13 cellular contexts compared by ENCODE assay signal in the genomic region with DNA sequence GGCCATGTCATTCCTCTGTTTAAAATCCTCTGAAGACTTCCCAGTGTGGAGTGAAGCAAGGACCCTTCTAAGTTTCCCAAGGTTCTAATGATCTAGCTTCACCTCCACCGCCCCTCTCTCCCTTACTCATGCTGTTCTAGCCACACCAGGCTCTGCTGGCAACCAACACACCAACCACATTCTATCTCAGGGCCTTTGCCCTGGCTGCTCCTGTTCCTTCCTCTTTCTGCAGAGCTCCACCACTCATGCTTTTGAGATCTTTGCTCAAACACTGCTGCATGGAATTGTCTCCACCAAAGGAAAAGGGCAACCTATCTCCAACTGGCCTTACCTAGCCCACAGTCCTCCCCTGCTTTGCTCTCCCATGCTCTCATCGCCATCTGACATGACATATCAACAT.
A peak's percentile ranks its signal among the peaks of the same experiment; 100 is the strongest.
DNase-seq lines count a peak whose midpoint lies in the region; ATAC-seq lines count a peak whose summit lies in the region.
"Had no signal": no experiment of that assay in that cellular context is flagged by ENCODE, and none has a peak within 500 bp of the region (broad histone marks: within the 10 kb centered on the region; RNA-seq: fewer than 3 reads in every experiment).

No MANE protein-coding gene starts in this region.

- H3K4me1 ChIP-seq in mesenchymal stem cell (ENCODE audit: control insufficient read depth, insufficient read depth, low read depth, low read length) = no peaks in the 10 kb centered on the region

- no peak overlapping the region for H2BK12ac ChIP-seq in mesenchymal stem cell (ENCODE audit: low read length in 2 of 2)

- H2BK15ac ChIP-seq in mesenchymal stem cell (ENCODE audit: low read depth, poor library complexity, severe bottlenecking) = no peak overlapping the region

- H3K14ac ChIP-seq in mesenchymal stem cell (ENCODE audit: low read length in 2 of 2) = no peak overlapping the region

- no peak overlapping the region for H3K18ac ChIP-seq in mesenchymal stem cell (ENCODE audit: low read depth in 1 of 2, low read length in 2 of 2)

- H2BK5ac ChIP-seq in mesenchymal stem cell (ENCODE audit: low read depth, low read length, poor library complexity, severe bottlenecking) = no peak overlapping the region

- peak overlapping the region; percentile 93 for H3K27ac Mint-ChIP-seq in activated CD8-positive, alpha-beta memory T cell treated with anti-CD3 and anti-CD28 coated beads, Interleukin-2, amount 10 ng/mL, durations not matched to agents 7 days and 5 days
- peak overlapping the region; percentile 74 for H3K27ac Mint-ChIP-seq in activated naive CD8-positive, alpha-beta T cell treated with anti-CD3 and anti-CD28 coated beads, Interleukin-2, amount 50 U/mL, for 24 hours
- peak overlapping the region in 1 of 2 donors; percentile 5 for H3K27ac Mint-ChIP-seq in stimulated activated naive CD8-positive, alpha-beta T cell treated with anti-CD3 and anti-CD28 coated beads, Interleukin-15, amount 100 ng/mL, for 72 hours

- H3K9me3 ChIP-seq in mesenchymal stem cell (ENCODE audit: control insufficient read depth, low read length) = no peaks in the 10 kb centered on the region

- no peak overlapping the region for H3K4me2 ChIP-seq in mesenchymal stem cell (ENCODE audit: low read length, poor library complexity, severe bottlenecking)

- H2AK5ac ChIP-seq in mesenchymal stem cell (ENCODE audit: low read length, severe bottlenecking) = no peak overlapping the region

- no peak overlapping the region for H4K8ac ChIP-seq in mesenchymal stem cell (ENCODE audit: low read length)

- no peaks in the 10 kb centered on the region for H3K27me3 ChIP-seq in mesenchymal stem cell (ENCODE audit: control insufficient read depth in 1 of 2, insufficient read depth in 1 of 2, low read length in 2 of 2)

- CTCF ChIA-PET in activated CD8-positive, alpha-beta memory T cell treated with anti-CD3 and anti-CD28 coated beads, Interleukin-2, amount 10 ng/mL, durations not matched to agents 7 days and 5 days (lab: Charles Lee) = interaction anchor here (1.2 to 2.6 kb wide), 3 partner anchors 10 to 127 kb away, joined by 4 to 19 read pairs (median 16); no protein-coding TSS in a partner anchor

- H3K9ac ChIP-seq in mesenchymal stem cell (ENCODE audit: low read length) = no peak overlapping the region

- no peak overlapping the region for H4K91ac ChIP-seq in mesenchymal stem cell (ENCODE audit: low read length)

- no peak for ATAC-seq in activated CD8-positive, alpha-beta memory T cell treated with anti-CD3 and anti-CD28 coated beads, Interleukin-2, amount 10 ng/mL, durations not matched to agents 7 days and 5 days
- ATAC-seq in activated naive CD8-positive, alpha-beta T cell treated with anti-CD3 and anti-CD28 coated beads, Interleukin-2, amount 50 U/mL, for 24 hours = peak; percentile 18
- peak; percentile 38 for ATAC-seq in stimulated activated naive CD8-positive, alpha-beta T cell treated with anti-CD3 and anti-CD28 coated beads, Interleukin-15, amount 100 ng/mL, for 72 hours
- no peak for ATAC-seq in GM21619 (IDR thresholded peaks at IDR 0.05; ENCODE audit: unreplicated experiment)
- ATAC-seq: left colon had no signal

- H3K79me1 ChIP-seq in mesenchymal stem cell (replicated peaks; ENCODE audit: low read length, poor library complexity, severe bottlenecking) = no peaks in the 10 kb centered on the region

- no peaks in the 10 kb centered on the region for H3K27me3 Mint-ChIP-seq in activated CD8-positive, alpha-beta memory T cell treated with anti-CD3 and anti-CD28 coated beads, Interleukin-2, amount 10 ng/mL, durations not matched to agents 7 days and 5 days
- no peaks in the 10 kb centered on the region for H3K27me3 Mint-ChIP-seq in activated naive CD8-positive, alpha-beta T cell treated with anti-CD3 and anti-CD28 coated beads, Interleukin-2, amount 50 U/mL, for 24 hours
- no peaks in the 10 kb centered on the region for H3K27me3 Mint-ChIP-seq in stimulated activated naive CD8-positive, alpha-beta T cell treated with anti-CD3 and anti-CD28 coated beads, Interleukin-15, amount 100 ng/mL, for 72 hours

- DNase-seq in activated CD8-positive, alpha-beta memory T cell treated with anti-CD3 and anti-CD28 coated beads, Interleukin-2, amount 10 ng/mL, durations not matched to agents 7 days and 5 days = peak; percentile 65
- DNase-seq in activated CD8-positive, alpha-beta memory T cell treated with anti-CD3 and anti-CD28 coated beads for 24 hours = no peak
- DNase-seq in SIG-M5 (lab: John Stamatoyannopoulos, UW) = peak; percentile 87
- DNase-seq in activated naive CD8-positive, alpha-beta T cell treated with anti-CD3 and anti-CD28 coated beads, Interleukin-2, amount 50 U/mL, for 24 hours = no peak
- peak in 1 of 2 donors; percentile 15 for DNase-seq in stimulated activated naive CD8-positive, alpha-beta T cell treated with anti-CD3 and anti-CD28 coated beads, Interleukin-15, amount 100 ng/mL, for 72 hours
- DNase-seq in NCI-H1930 (lab: John Stamatoyannopoulos, UW) = no peak
- no peak for DNase-seq in mesenchymal stem cell
- DNase-seq: activated CD4-positive, CD25-positive, alpha-beta regulatory T cell treated with anti-CD3 and anti-CD28 coated beads, Interleukin-2, amount 50 U/mL, for 72 hours; effector memory CD4-positive, alpha-beta T cell; EL; NCI-H1694 treated with DMSO at 0.1 percent for 48 hours had no signal

- no peak overlapping the region for H2BK120ac ChIP-seq in mesenchymal stem cell (ENCODE audit: low read depth, low read length)

- H3K4ac ChIP-seq in mesenchymal stem cell (ENCODE audit: low read depth in 1 of 2, low read length in 2 of 2) = no peak overlapping the region

- H2AFZ ChIP-seq in mesenchymal stem cell (ENCODE audit: low read depth, low read length) = no peak overlapping the region

- peaks cover 75% of the 10 kb centered on the region for H3K4me1 Mint-ChIP-seq in activated CD8-positive, alpha-beta memory T cell treated with anti-CD3 and anti-CD28 coated beads, Interleukin-2, amount 10 ng/mL, durations not matched to agents 7 days and 5 days
- H3K4me1 Mint-ChIP-seq in activated naive CD8-positive, alpha-beta T cell treated with anti-CD3 and anti-CD28 coated beads, Interleukin-2, amount 50 U/mL, for 24 hours = peaks cover 68% of the 10 kb centered on the region
- peaks cover 81% of the 10 kb centered on the region for H3K4me1 Mint-ChIP-seq in stimulated activated naive CD8-positive, alpha-beta T cell treated with anti-CD3 and anti-CD28 coated beads, Interleukin-15, amount 100 ng/mL, for 72 hours

- no peak overlapping the region for H3K4me3 ChIP-seq in mesenchymal stem cell (ENCODE audit: insufficient read depth in 1 of 2, low read depth in 1 of 2, low read length in 2 of 2)

- H3K4me3 Mint-ChIP-seq in activated CD8-positive, alpha-beta memory T cell treated with anti-CD3 and anti-CD28 coated beads, Interleukin-2, amount 10 ng/mL, durations not matched to agents 7 days and 5 days = peak overlapping the region; percentile 50
- peak overlapping the region; percentile 53 for H3K4me3 Mint-ChIP-seq in activated naive CD8-positive, alpha-beta T cell treated with anti-CD3 and anti-CD28 coated beads, Interleukin-2, amount 50 U/mL, for 24 hours
- peak overlapping the region; percentile 23 to 43 for H3K4me3 Mint-ChIP-seq in stimulated activated naive CD8-positive, alpha-beta T cell treated with anti-CD3 and anti-CD28 coated beads, Interleukin-15, amount 100 ng/mL, for 72 hours

- H3K23ac ChIP-seq in mesenchymal stem cell (ENCODE audit: low read length in 2 of 2) = no peak overlapping the region

- H3K36me3 ChIP-seq in mesenchymal stem cell (ENCODE audit: control insufficient read depth in 1 of 2, insufficient read depth in 2 of 2, low read depth in 1 of 2, low read length in 2 of 2) = no peaks in the 10 kb centered on the region

- H3K36me3 Mint-ChIP-seq in activated CD8-positive, alpha-beta memory T cell treated with anti-CD3 and anti-CD28 coated beads, Interleukin-2, amount 10 ng/mL, durations not matched to agents 7 days and 5 days = peaks cover 22% of the 10 kb centered on the region
- peaks cover 3% of the 10 kb centered on the region for H3K36me3 Mint-ChIP-seq in activated naive CD8-positive, alpha-beta T cell treated with anti-CD3 and anti-CD28 coated beads, Interleukin-2, amount 50 U/mL, for 24 hours (ENCODE audit: low read depth)

- no peaks in the 10 kb centered on the region for H3K9me3 Mint-ChIP-seq in activated CD8-positive, alpha-beta memory T cell treated with anti-CD3 and anti-CD28 coated beads, Interleukin-2, amount 10 ng/mL, durations not matched to agents 7 days and 5 days (ENCODE audit: low read depth)
- H3K9me3 Mint-ChIP-seq in activated naive CD8-positive, alpha-beta T cell treated with anti-CD3 and anti-CD28 coated beads, Interleukin-2, amount 50 U/mL, for 24 hours = no peaks in the 10 kb centered on the region
- H3K9me3 Mint-ChIP-seq in stimulated activated naive CD8-positive, alpha-beta T cell treated with anti-CD3 and anti-CD28 coated beads, Interleukin-15, amount 100 ng/mL, for 72 hours = no peaks in the 10 kb centered on the region

- H3K27ac ChIP-seq in mesenchymal stem cell (ENCODE audit: low read length, poor library complexity, severe bottlenecking) = no peak overlapping the region

- WGBS in mesenchymal stem cell = 61% methylated on average over 2 of the region's 2 CpGs

Comparison
In these comparisons a context has a peak if more than half of its experiments do, and no peak if none do; other contexts are left out.
1. DNase-seq: peak in activated CD8-positive, alpha-beta memory T cell treated with anti-CD3 and anti-CD28 coated beads, Interleukin-2, amount 10 ng/mL, durations not matched to agents 7 days and 5 days (single experiment) and SIG-M5 (single experiment); none in activated CD8-positive, alpha-beta memory T cell treated with anti-CD3 and anti-CD28 coated beads for 24 hours (single experiment), activated naive CD8-positive, alpha-beta T cell treated with anti-CD3 and anti-CD28 coated beads, Interleukin-2, amount 50 U/mL, for 24 hours (single experiment), NCI-H1930 (0 of 2) and mesenchymal stem cell (single experiment).
2. ATAC-seq: peak in activated naive CD8-positive, alpha-beta T cell treated with anti-CD3 and anti-CD28 coated beads, Interleukin-2, amount 50 U/mL, for 24 hours (single experiment) and stimulated activated naive CD8-positive, alpha-beta T cell treated with anti-CD3 and anti-CD28 coated beads, Interleukin-15, amount 100 ng/mL, for 72 hours (single experiment); none in activated CD8-positive, alpha-beta memory T cell treated with anti-CD3 and anti-CD28 coated beads, Interleukin-2, amount 10 ng/mL, durations not matched to agents 7 days and 5 days (single experiment) and GM21619 (single experiment).
3. Peak in every context shown above with its lines, with median percentiles within 50 percentile points of each other: H3K4me3 Mint-ChIP-seq.